11 cellular contexts compared by ENCODE assay signal in genomic region chr12:18998343-18999270, GRCh38.
DNase-seq lines count a peak whose midpoint lies in the region; ATAC-seq and TF ChIP-seq lines count a peak whose summit lies in the region.
"Had no signal": no experiment of that assay in that cellular context is flagged by ENCODE, and none has a peak within 500 bp of the region (broad histone marks: within the 10 kb centered on the region; RNA-seq: fewer than 3 reads in every experiment).

No MANE protein-coding gene starts in this region.

- H3K9ac ChIP-seq in mesenchymal stem cell (ENCODE audit: low read length), result peak overlapping the region; percentile 70

- WGBS in mesenchymal stem cell, result 44% methylated on average over 9 of the region's 9 CpGs

- peak overlapping the region in 1 of 2 experiments; percentile 71 for H3K4ac ChIP-seq in mesenchymal stem cell (ENCODE audit: low read depth in 1 of 2, low read length in 2 of 2)

- peak overlapping the region; percentile 54 for H2BK120ac ChIP-seq in mesenchymal stem cell (ENCODE audit: low read depth, low read length)

- H2AK5ac ChIP-seq in mesenchymal stem cell (ENCODE audit: low read length, severe bottlenecking), result no peak overlapping the region

- CTCF ChIA-PET in BJ (lab: Yijun Ruan, JAX) (interaction anchor here (0.8 to 1.3 kb wide), 2 partner anchors 9 to 15 kb away, joined by 3 to 4 read pairs; no protein-coding TSS in a partner anchor), MCF 10A (lab: Yijun Ruan, JAX) (no interaction called here)
- CTCF ChIA-PET in CD4-positive, alpha-beta memory T cell (lab: Charles Lee; ENCODE audit: partially characterized antibody), result no interaction called here

- peaks cover 2% of the 10 kb centered on the region for H3K4me1 ChIP-seq in mesenchymal stem cell (ENCODE audit: control insufficient read depth, insufficient read depth, low read depth, low read length)
- no peaks in the 10 kb centered on the region for H3K4me1 ChIP-seq in CD4-positive, alpha-beta memory T cell (ENCODE audit: insufficient read depth, low read length)
- H3K4me1 ChIP-seq: tibial nerve had no signal

- H3K79me1 ChIP-seq in mesenchymal stem cell (replicated peaks; ENCODE audit: low read length, poor library complexity, severe bottlenecking), result no peaks in the 10 kb centered on the region

- no TSS peak for BruUV-seq in MCF 10A (replicated peaks; lab: Mats Ljungman, UMichigan)

- no peaks in the 10 kb centered on the region for H3K9me3 Mint-ChIP-seq in MCF 10A (ENCODE audit: unreplicated experiment)
- H3K9me3 Mint-ChIP-seq in CD4-positive, alpha-beta memory T cell, result peaks cover 0 to 5% (median 2%) of the 10 kb centered on the region in 8 donors

- H3K36me3 ChIP-seq in BJ (ENCODE audit: control insufficient read depth, insufficient read depth, low read length) (no peaks in the 10 kb centered on the region), mesenchymal stem cell (ENCODE audit: control insufficient read depth in 1 of 2, insufficient read depth in 2 of 2, low read depth in 1 of 2, low read length in 2 of 2) (no peaks in the 10 kb centered on the region)
- H3K36me3 ChIP-seq in CD4-positive, alpha-beta memory T cell (ENCODE audit: insufficient read depth, low read length), result no peaks in the 10 kb centered on the region
- H3K36me3 ChIP-seq: tibial nerve had no signal

- no peak overlapping the region for H3K4me3 ChIP-seq in BJ (ENCODE audit: low read depth, low read length)
- peak overlapping the region in 1 of 2 experiments; percentile 20 for H3K4me3 ChIP-seq in mesenchymal stem cell (ENCODE audit: insufficient read depth in 1 of 2, low read depth in 1 of 2, low read length in 2 of 2)
- H3K4me3 ChIP-seq in CD4-positive, alpha-beta memory T cell (ENCODE audit: low read length in 2 of 2), result no peak overlapping the region
- H3K4me3 ChIP-seq: tibial nerve had no signal

- no peak overlapping the region for H3K23ac ChIP-seq in mesenchymal stem cell (ENCODE audit: low read length in 2 of 2)

- no peak overlapping the region for H2BK15ac ChIP-seq in mesenchymal stem cell (ENCODE audit: low read depth, poor library complexity, severe bottlenecking)

- peak overlapping the region; percentile 40 to 70 for H3K18ac ChIP-seq in mesenchymal stem cell (ENCODE audit: low read depth in 1 of 2, low read length in 2 of 2)

- peak overlapping the region in 1 of 2 experiments; percentile 49 for H2BK12ac ChIP-seq in mesenchymal stem cell (ENCODE audit: low read length in 2 of 2)

- TF ChIP-seq CTCF in BJ (IDR thresholded peaks at IDR 0.05; ENCODE audit: insufficient read depth, low read depth, low read length) (no peak), MCF 10A (IDR thresholded peaks at IDR 0.05; ENCODE audit: unreplicated experiment) (no peak)

- intact Hi-C loops in MCF 10A (cut with micrococcal nuclease), result no loop called here
- intact Hi-C loops in CD4-positive, alpha-beta memory T cell (cut with micrococcal nuclease), result no loop called here

- no peak overlapping the region for H3K4me3 Mint-ChIP-seq in MCF 10A (ENCODE audit: unreplicated experiment)
- H3K4me3 Mint-ChIP-seq in CD4-positive, alpha-beta memory T cell, result no peak overlapping the region

- DNase-seq in BJ (ENCODE audit: low read depth) (peak; percentile 19), LHCN-M2 (ENCODE audit: low read depth) (peak; percentile 78), MCF 10A (ENCODE audit: unreplicated experiment) (peak; percentile 60), mesenchymal stem cell (peak; percentile 85), DMS114 treated with DMSO at 0.1 percent for 48 hours (lab: John Stamatoyannopoulos, UW; ENCODE audit: unreplicated experiment) (no peak)
- no peak for DNase-seq in CD4-positive, alpha-beta memory T cell
- no peak for DNase-seq in activated CD8-positive, alpha-beta memory T cell treated with anti-CD3 and anti-CD28 coated beads, Interleukin-2, amount 50 U/mL, for 4 hours
- DNase-seq: stimulated activated CD4-positive, alpha-beta T cell treated with anti-CD3 and anti-CD28 coated beads, Interleukin-2, amount 100 ng/mL, for 48 hours; T-helper 9 cell had no signal

- H2AFZ ChIP-seq in mesenchymal stem cell (ENCODE audit: low read depth, low read length), result no peak overlapping the region

- H3K14ac ChIP-seq in mesenchymal stem cell (ENCODE audit: low read length in 2 of 2), result no peak overlapping the region

- no peaks in the 10 kb centered on the region for H3K27me3 Mint-ChIP-seq in MCF 10A (ENCODE audit: insufficient read depth, unreplicated experiment)
- H3K27me3 Mint-ChIP-seq in CD4-positive, alpha-beta memory T cell, result peaks cover 0 to 2% of the 10 kb centered on the region in 2 donors

- H3K4me1 Mint-ChIP-seq in MCF 10A (ENCODE audit: insufficient read depth, unreplicated experiment), result peaks cover 6% of the 10 kb centered on the region
- H3K4me1 Mint-ChIP-seq in CD4-positive, alpha-beta memory T cell, result no peaks in the 10 kb centered on the region

- ATAC-seq in HG02759 (IDR thresholded peaks at IDR 0.05; ENCODE audit: unreplicated experiment), result no peak

- peak overlapping the region; percentile 52 for H4K8ac ChIP-seq in mesenchymal stem cell (ENCODE audit: low read length)

- H3K36me3 Mint-ChIP-seq in MCF 10A (ENCODE audit: insufficient read depth, unreplicated experiment), result no peaks in the 10 kb centered on the region
- no peaks in the 10 kb centered on the region for H3K36me3 Mint-ChIP-seq in CD4-positive, alpha-beta memory T cell

- POLR2A ChIA-PET in BJ (lab: Charles Lee) (interaction anchor here (0.6 kb wide), 1 partner anchor 418 kb away, joined by 4 read pairs; no protein-coding TSS in a partner anchor), MCF 10A (lab: Yijun Ruan, JAX) (interaction anchor here (0.6 to 1.3 kb wide), 2 partner anchors 21 to 98 kb away, joined by 3 read pairs; no protein-coding TSS in a partner anchor)
- POLR2A ChIA-PET in CD4-positive, alpha-beta memory T cell (lab: Charles Lee; ENCODE audit: partially characterized antibody), result no interaction called here

- H4K91ac ChIP-seq in mesenchymal stem cell (ENCODE audit: low read length), result no peak overlapping the region

- no peak overlapping the region for H3K27ac ChIP-seq in mesenchymal stem cell (ENCODE audit: low read length, poor library complexity, severe bottlenecking)
- H3K27ac ChIP-seq in CD4-positive, alpha-beta memory T cell (ENCODE audit: low read depth, low read length), result no peak overlapping the region
- H3K27ac ChIP-seq: tibial nerve had no signal

- H3K27me3 ChIP-seq in BJ (ENCODE audit: control insufficient read depth, insufficient read depth, low read length) (no peaks in the 10 kb centered on the region), mesenchymal stem cell (ENCODE audit: control insufficient read depth in 1 of 2, insufficient read depth in 1 of 2, low read length in 2 of 2) (no peaks in the 10 kb centered on the region)
- H3K27me3 ChIP-seq in CD4-positive, alpha-beta memory T cell (ENCODE audit: insufficient read depth, low read length), result no peaks in the 10 kb centered on the region
- H3K27me3 ChIP-seq: tibial nerve had no signal

- no peaks in the 10 kb centered on the region for H3K9me3 ChIP-seq in mesenchymal stem cell (ENCODE audit: control insufficient read depth, low read length)
- H3K9me3 ChIP-seq in CD4-positive, alpha-beta memory T cell (ENCODE audit: control insufficient read depth in 1 of 2, low read length in 2 of 2), result no peaks in the 10 kb centered on the region
- H3K9me3 ChIP-seq: tibial nerve had no signal

- no peak overlapping the region for H3K4me2 ChIP-seq in mesenchymal stem cell (ENCODE audit: low read length, poor library complexity, severe bottlenecking)

- H3K27ac Mint-ChIP-seq in MCF 10A (ENCODE audit: low read depth, unreplicated experiment), result no peak overlapping the region
- no peak overlapping the region for H3K27ac Mint-ChIP-seq in CD4-positive, alpha-beta memory T cell

- H2BK5ac ChIP-seq in mesenchymal stem cell (ENCODE audit: low read depth, low read length, poor library complexity, severe bottlenecking), result no peak overlapping the region

Comparison
In these comparisons a context has a peak if more than half of its experiments do, and no peak if none do; other contexts are left out.
1. DNase-seq: peak in BJ (single experiment), LHCN-M2 (single experiment), MCF 10A (single experiment) and mesenchymal stem cell (single experiment); none in CD4-positive, alpha-beta memory T cell (0 of 5), activated CD8-positive, alpha-beta memory T cell treated with anti-CD3 and anti-CD28 coated beads, Interleukin-2, amount 50 U/mL, for 4 hours (single experiment) and DMS114 treated with DMSO at 0.1 percent for 48 hours (single experiment).